23 cellular contexts compared by ENCODE assay signal in the genomic region with DNA sequence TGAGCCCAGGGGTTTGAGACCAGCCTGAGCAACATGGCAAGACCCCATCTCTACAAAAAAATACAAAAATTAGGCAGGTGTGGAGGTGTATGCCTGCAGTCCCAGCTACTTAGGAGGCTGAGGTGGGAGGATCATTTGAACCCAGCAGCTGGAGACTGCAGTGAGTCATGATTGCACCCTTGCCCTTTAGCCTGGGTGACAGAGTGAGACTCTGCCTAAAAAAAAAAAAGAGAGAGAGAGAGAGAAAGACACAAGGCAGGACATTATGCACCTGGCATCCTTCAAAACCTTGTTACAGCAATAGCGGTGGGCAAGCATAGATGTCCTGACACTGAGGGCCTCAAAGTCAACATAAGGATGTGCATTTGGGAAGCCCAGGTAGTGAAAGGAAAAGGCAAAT.
"Had no signal": no experiment of that assay in that cellular context is flagged by ENCODE, and none has a peak within 500 bp of the region (broad histone marks: within the 10 kb centered on the region; RNA-seq: fewer than 3 reads in every experiment).

No MANE protein-coding gene starts in this region.

- H3K27ac ChIP-seq: esophagus squamous epithelium, gastroesophageal sphincter, parathyroid adenoma, psoas muscle, testis had no signal

- H3K9me3 ChIP-seq: esophagus squamous epithelium, gastroesophageal sphincter, psoas muscle, testis, tibial nerve had no signal

- H3K4me3 ChIP-seq: esophagus squamous epithelium, gastroesophageal sphincter, psoas muscle, testis, tibial nerve had no signal

- H3K36me3 Mint-ChIP-seq: immature natural killer cell; natural killer cell treated with Interleukin-12 subunit alpha and Interleukin-12 subunit beta and Interleukin-15 and Interleukin-18, amount 100 ng/mL, for 72 hours; stimulated activated naive B cell treated with anti-CD40 and anti-IgM and Interleukin-4, amounts not matched to agents 10 μg/mL and 1 μg/mL and 100 μg/mL, for 72 hours had no signal

- H3K27ac Mint-ChIP-seq: dendritic cell treated with granulocyte-macrophage colony-stimulating factor and Interleukin-4, amounts not matched to agents 40 ng/mL and 50 ng/mL, for 4 days; stimulated activated naive B cell treated with anti-CD40 and anti-IgM and Interleukin-4, amounts not matched to agents 10 μg/mL and 1 μg/mL and 100 μg/mL, for 72 hours had no signal

- DNase-seq: central memory CD4-positive, alpha-beta T cell; esophagus squamous epithelium; foreskin fibroblast; glutamatergic neuron; immature natural killer cell; kidney; left cardiac atrium; left ventricle myocardium superior; mesendoderm; occipital lobe; psoas muscle; retina; stimulated activated CD4-positive, alpha-beta T cell treated with anti-CD3 and anti-CD28 coated beads, Interleukin-2, amount 100 ng/mL, for 24 hours; stimulated activated CD4-positive, alpha-beta T cell treated with anti-CD3 and anti-CD28 coated beads, Interleukin-4, amount 100 ng/mL, for 4 hours; stimulated activated naive B cell treated with anti-CD40 and anti-IgM and Interleukin-4, amounts not matched to agents 10 μg/mL and 1 μg/mL and 100 μg/mL, for 72 hours; stimulated activated naive CD8-positive, alpha-beta T cell treated with anti-CD3 and anti-CD28 coated beads, Interleukin-15, amount 100 ng/mL, for 72 hours; testis had no signal

- H3K9me3 Mint-ChIP-seq: dendritic cell treated with granulocyte-macrophage colony-stimulating factor and Interleukin-4, amounts not matched to agents 40 ng/mL and 50 ng/mL, for 4 days; immature natural killer cell; natural killer cell treated with Interleukin-12 subunit alpha and Interleukin-12 subunit beta and Interleukin-15 and Interleukin-18, amount 100 ng/mL, for 72 hours; stimulated activated naive CD8-positive, alpha-beta T cell treated with anti-CD3 and anti-CD28 coated beads, Interleukin-15, amount 100 ng/mL, for 72 hours had no signal

- ATAC-seq: gastroesophageal sphincter; left cardiac atrium; left ventricle myocardium superior; natural killer cell treated with Interleukin-12 subunit alpha and Interleukin-12 subunit beta and Interleukin-15 and Interleukin-18, amount 100 ng/mL, for 72 hours; psoas muscle; sciatic nerve; stimulated activated naive B cell treated with anti-CD40 and anti-IgM and Interleukin-4, amounts not matched to agents 10 μg/mL and 1 μg/mL and 100 μg/mL, for 72 hours; stimulated activated naive CD8-positive, alpha-beta T cell treated with anti-CD3 and anti-CD28 coated beads, Interleukin-15, amount 100 ng/mL, for 72 hours had no signal

- H3K36me3 ChIP-seq: esophagus squamous epithelium, gastroesophageal sphincter, tibial nerve had no signal

- H3K27me3 ChIP-seq: esophagus squamous epithelium, gastroesophageal sphincter, testis, tibial nerve had no signal

- H3K4me1 ChIP-seq: gastroesophageal sphincter, parathyroid adenoma, psoas muscle, testis, tibial nerve had no signal

- H3K27me3 Mint-ChIP-seq: dendritic cell treated with granulocyte-macrophage colony-stimulating factor and Interleukin-4, amounts not matched to agents 40 ng/mL and 50 ng/mL, for 4 days; natural killer cell treated with Interleukin-12 subunit alpha and Interleukin-12 subunit beta and Interleukin-15 and Interleukin-18, amount 100 ng/mL, for 72 hours; stimulated activated naive B cell treated with anti-CD40 and anti-IgM and Interleukin-4, amounts not matched to agents 10 μg/mL and 1 μg/mL and 100 μg/mL, for 72 hours had no signal

- H3K4me3 Mint-ChIP-seq: dendritic cell treated with granulocyte-macrophage colony-stimulating factor and Interleukin-4, amounts not matched to agents 40 ng/mL and 50 ng/mL, for 4 days; immature natural killer cell; natural killer cell treated with Interleukin-12 subunit alpha and Interleukin-12 subunit beta and Interleukin-15 and Interleukin-18, amount 100 ng/mL, for 72 hours; stimulated activated naive B cell treated with anti-CD40 and anti-IgM and Interleukin-4, amounts not matched to agents 10 μg/mL and 1 μg/mL and 100 μg/mL, for 72 hours; stimulated activated naive CD8-positive, alpha-beta T cell treated with anti-CD3 and anti-CD28 coated beads, Interleukin-15, amount 100 ng/mL, for 72 hours had no signal
